8 cellular contexts compared by ENCODE assay signal in genomic region chr17:13017623-13018462, GRCh38. TPM values are rescaled to one million over a fixed set of nuclear protein-coding genes. Genes with fewer than 3 reads are reported as not detected.
DNase-seq lines count a peak whose midpoint lies in the region; ATAC-seq and TF ChIP-seq lines count a peak whose summit lies in the region.

A gene with protein sequence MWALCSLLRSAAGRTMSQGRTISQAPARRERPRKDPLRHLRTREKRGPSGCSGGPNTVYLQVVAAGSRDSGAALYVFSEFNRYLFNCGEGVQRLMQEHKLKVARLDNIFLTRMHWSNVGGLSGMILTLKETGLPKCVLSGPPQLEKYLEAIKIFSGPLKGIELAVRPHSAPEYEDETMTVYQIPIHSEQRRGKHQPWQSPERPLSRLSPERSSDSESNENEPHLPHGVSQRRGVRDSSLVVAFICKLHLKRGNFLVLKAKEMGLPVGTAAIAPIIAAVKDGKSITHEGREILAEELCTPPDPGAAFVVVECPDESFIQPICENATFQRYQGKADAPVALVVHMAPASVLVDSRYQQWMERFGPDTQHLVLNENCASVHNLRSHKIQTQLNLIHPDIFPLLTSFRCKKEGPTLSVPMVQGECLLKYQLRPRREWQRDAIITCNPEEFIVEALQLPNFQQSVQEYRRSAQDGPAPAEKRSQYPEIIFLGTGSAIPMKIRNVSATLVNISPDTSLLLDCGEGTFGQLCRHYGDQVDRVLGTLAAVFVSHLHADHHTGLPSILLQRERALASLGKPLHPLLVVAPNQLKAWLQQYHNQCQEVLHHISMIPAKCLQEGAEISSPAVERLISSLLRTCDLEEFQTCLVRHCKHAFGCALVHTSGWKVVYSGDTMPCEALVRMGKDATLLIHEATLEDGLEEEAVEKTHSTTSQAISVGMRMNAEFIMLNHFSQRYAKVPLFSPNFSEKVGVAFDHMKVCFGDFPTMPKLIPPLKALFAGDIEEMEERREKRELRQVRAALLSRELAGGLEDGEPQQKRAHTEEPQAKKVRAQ (minus strand): TSS chr17:13018027. CDS start chr17:13017947, 80 bp downstream.

- peaks cover 38 to 39% of the 10 kb centered on the region in 2 donors for H3K36me3 Mint-ChIP-seq in CD14-positive monocyte

- TF ChIP-seq CTCF in CD14-positive monocyte (IDR thresholded peaks at IDR 0.05): no peak

- no peaks in the 10 kb centered on the region for H3K9me3 Mint-ChIP-seq in CD14-positive monocyte

- H3K27me3 Mint-ChIP-seq in CD14-positive monocyte (ENCODE audit: low read depth in 3 of 3): peaks cover 0 to 2% (median 0%) of the 10 kb centered on the region in 3 donors

- DNase-seq in CD14-positive monocyte (ENCODE audit: low spot score): peak; percentile 96
- DNase-seq in NCI-H748 treated with DMSO at 0.1 percent for 48 hours (lab: John Stamatoyannopoulos, UW): peak; percentile 99
- DNase-seq in activated CD4-positive, alpha-beta T cell treated with anti-CD3 and anti-CD28 coated beads, Interleukin-2, amount 50 U/mL, for 24 hours (ENCODE audit: low read depth in 1 of 2, low spot score in 1 of 2): peak; percentile 89 to 97
- peak; percentile 99 for DNase-seq in dedifferentiated amniotic fluid mesenchymal stem cell (ENCODE audit: extremely low spot score)
- peak; percentile 99 for DNase-seq in left kidney (ENCODE audit: low read depth, low spot score)
- peak; percentile 96 to 97 for DNase-seq in stimulated activated CD4-positive, alpha-beta T cell treated with anti-CD3 and anti-CD28 coated beads, Interleukin-2, amount 100 ng/mL, for 24 hours

- H3K4me1 Mint-ChIP-seq in CD14-positive monocyte: peaks cover 14% of the 10 kb centered on the region

- H3K27ac Mint-ChIP-seq in CD14-positive monocyte: peak within 1 kb of the TSS; percentile 90 to 95 (median 95)

- ATAC-seq in GM19395 (IDR thresholded peaks at IDR 0.05; ENCODE audit: unreplicated experiment) (peak; percentile 97), HG03565 (IDR thresholded peaks at IDR 0.05; ENCODE audit: unreplicated experiment) (peak; percentile 97)

- H3K4me3 Mint-ChIP-seq in CD14-positive monocyte: peak within 1 kb of the TSS; percentile 93 to 96

- intact Hi-C loops in CD14-positive monocyte (cut with micrococcal nuclease): no loop called here

RNA-seq across cellular contexts. Expression of the gene that starts here (rescaled TPM):
- polyA plus RNA-seq in CD14-positive monocyte: 10 to 100 TPM; 24.2 to 26.0 TPM

Comparison
In these comparisons a context has a peak if more than half of its experiments do, and no peak if none do; other contexts are left out.
1. Peak in every context shown above with its lines: DNase-seq and ATAC-seq.